18 cellular contexts compared by ENCODE assay signal in genomic region chr14:87156878-87157277, GRCh38.
DNase-seq lines count a peak whose midpoint lies in the region; ATAC-seq, FAIRE-seq and TF ChIP-seq lines count a peak whose summit lies in the region.
"Had no signal": no experiment of that assay in that cellular context is flagged by ENCODE, and none has a peak within 500 bp of the region (broad histone marks: within the 10 kb centered on the region; RNA-seq: fewer than 3 reads in every experiment).

No MANE protein-coding gene starts in this region.

- TF ChIP-seq EP300 in H1 (IDR thresholded peaks at IDR 0.05; ENCODE audit: borderline replicate concordance in 1 of 2, low read depth in 2 of 2, low read length in 2 of 2), result no peak

- H3K9me3 ChIP-seq in H1 (ENCODE audit: insufficient read depth in 2 of 2, low read depth in 1 of 2, low read length in 1 of 2) (no peaks in the 10 kb centered on the region; a peak in 1 of 4 replicates), mesenchymal stem cell (ENCODE audit: control insufficient read depth, low read length) (no peaks in the 10 kb centered on the region)
- H3K9me3 ChIP-seq: HAP-1 had no signal

- H2BK5ac ChIP-seq in H1 (ENCODE audit: low read depth, low read length), result no peak overlapping the region
- H2BK5ac ChIP-seq in mesendoderm (ENCODE audit: low read length), result no peak overlapping the region
- no peak overlapping the region for H2BK5ac ChIP-seq in mesenchymal stem cell (ENCODE audit: low read depth, low read length, poor library complexity, severe bottlenecking)

- H2BK12ac ChIP-seq in H1 (ENCODE audit: low read depth, low read length) (no peak overlapping the region), mesenchymal stem cell (ENCODE audit: low read length in 2 of 2) (no peak overlapping the region)

- POLR2A ChIA-PET in H1 (lab: Charles Lee; ENCODE audit: partially characterized antibody), result no interaction called here

- H3K4me1 ChIP-seq in H1 (replicated peaks in 1 of 4; ENCODE audit: control insufficient read depth in 3 of 4, insufficient read depth in 4 of 4, low read length in 3 of 4), result peaks cover 0 to 10% (median 3%) of the 10 kb centered on the region in 4 experiments; a peak in 3 of 7 replicates
- peaks cover 4% of the 10 kb centered on the region for H3K4me1 ChIP-seq in mesendoderm (ENCODE audit: control insufficient read depth, low read depth, low read length)
- no peaks in the 10 kb centered on the region for H3K4me1 ChIP-seq in mesenchymal stem cell (ENCODE audit: control insufficient read depth, insufficient read depth, low read depth, low read length)
- H3K4me1 ChIP-seq: HAP-1 had no signal

- H3K18ac ChIP-seq in H1 (ENCODE audit: extremely low read depth, low read length), result no peak overlapping the region
- H3K18ac ChIP-seq in mesendoderm (ENCODE audit: low read length), result no peak overlapping the region
- H3K18ac ChIP-seq in mesenchymal stem cell (ENCODE audit: low read depth in 1 of 2, low read length in 2 of 2), result no peak overlapping the region

- H2BK15ac ChIP-seq in H1 (ENCODE audit: low read length) (no peak overlapping the region), mesendoderm (replicated peaks; ENCODE audit: low read depth) (no peak overlapping the region), mesenchymal stem cell (ENCODE audit: low read depth, poor library complexity, severe bottlenecking) (no peak overlapping the region)

- FAIRE-seq in H1 (lab: Jason Lieb, UNC), result peak; percentile 42
- FAIRE-seq: GM12891, GM18507 had no signal

- H3K23ac ChIP-seq in H1 (ENCODE audit: insufficient read length), result no peak overlapping the region
- H3K23ac ChIP-seq in mesendoderm (ENCODE audit: low read length), result no peak overlapping the region
- H3K23ac ChIP-seq in mesenchymal stem cell (ENCODE audit: low read length in 2 of 2), result no peak overlapping the region

- no peak for TF ChIP-seq CTCF in H1 (IDR thresholded peaks at IDR 0.05; ENCODE audit: control extremely low read depth in 1 of 3, insufficient read depth in 1 of 3, low read depth in 1 of 3, low read length in 3 of 3)

- no peak overlapping the region for H4K8ac ChIP-seq in H1 (ENCODE audit: extremely low read depth, insufficient read depth, low read length)
- no peak overlapping the region for H4K8ac ChIP-seq in mesendoderm (ENCODE audit: low read depth, low read length)
- H4K8ac ChIP-seq in mesenchymal stem cell (ENCODE audit: low read length), result no peak overlapping the region

- H3K4ac ChIP-seq in H1 (replicated peaks; ENCODE audit: insufficient read length, low read depth, low read length) (no peak overlapping the region), mesendoderm (ENCODE audit: low read depth, low read length) (no peak overlapping the region), mesenchymal stem cell (ENCODE audit: low read depth in 1 of 2, low read length in 2 of 2) (no peak overlapping the region)

- H3K4me2 ChIP-seq in H1 (ENCODE audit: insufficient read depth in 1 of 2, low read depth in 2 of 2, low read length in 2 of 2), result no peak overlapping the region
- H3K4me2 ChIP-seq in mesendoderm (ENCODE audit: low read length), result no peak overlapping the region
- H3K4me2 ChIP-seq in mesenchymal stem cell (ENCODE audit: low read length, poor library complexity, severe bottlenecking), result no peak overlapping the region

- no peak for TF ChIP-seq POLR2A in H1 (IDR thresholded peaks at IDR 0.05; ENCODE audit: control extremely low read depth in 1 of 2, low read depth in 2 of 2, low read length in 2 of 2)

- no peak for ATAC-seq in GM19324 (IDR thresholded peaks at IDR 0.05; ENCODE audit: low FRiP score, unreplicated experiment)

- H3K36me3 ChIP-seq in H7 (replicated peaks; ENCODE audit: control insufficient read depth, insufficient read depth, low read length), result no peaks in the 10 kb centered on the region
- 0 out of 8 replicates have a peak, but pooled peaks cover 0 to 2% (median 0%) of the 10 kb centered on the region in 4 experiments for H3K36me3 ChIP-seq in H1 (ENCODE audit: control insufficient read depth in 2 of 4, insufficient read depth in 4 of 4, low read length in 3 of 4)
- H3K36me3 ChIP-seq in mesendoderm (ENCODE audit: control insufficient read depth, insufficient read depth, low read length), result no peaks in the 10 kb centered on the region
- H3K36me3 ChIP-seq in mesenchymal stem cell (ENCODE audit: control insufficient read depth in 1 of 2, insufficient read depth in 2 of 2, low read depth in 1 of 2, low read length in 2 of 2), result no peaks in the 10 kb centered on the region
- H3K36me3 ChIP-seq: HAP-1 had no signal

- no peak overlapping the region for H3K4me3 ChIP-seq in H7 (ENCODE audit: insufficient read depth, low read depth, low read length)
- no peak overlapping the region for H3K4me3 ChIP-seq in H1 (ENCODE audit: extremely low read depth in 1 of 4, insufficient read depth in 2 of 4, low read depth in 3 of 4, low read length in 4 of 4)
- H3K4me3 ChIP-seq in mesendoderm (ENCODE audit: low read length), result no peak overlapping the region
- H3K4me3 ChIP-seq in mesenchymal stem cell (ENCODE audit: insufficient read depth in 1 of 2, low read depth in 1 of 2, low read length in 2 of 2), result no peak overlapping the region
- H3K4me3 ChIP-seq: HAP-1 had no signal

- H3K27me3 ChIP-seq in H7 (ENCODE audit: control insufficient read depth, insufficient read depth, low read length) (peaks cover 13% of the 10 kb centered on the region; the same call in 1 of the 2 replicates), H1 (replicated peaks in 1 of 4; ENCODE audit: control insufficient read depth in 3 of 4, extremely low read depth in 1 of 4, insufficient read depth in 3 of 4, low read length in 3 of 4) (peaks cover under 1 to 26% (median 11%) of the 10 kb centered on the region in 4 experiments), mesendoderm (ENCODE audit: insufficient read depth, low read length, poor library complexity) (no peaks in the 10 kb centered on the region), mesenchymal stem cell (ENCODE audit: control insufficient read depth in 1 of 2, insufficient read depth in 1 of 2, low read length in 2 of 2) (no peaks in the 10 kb centered on the region)

- no peaks in the 10 kb centered on the region for H4K20me1 ChIP-seq in H1 (replicated peaks in 1 of 2; ENCODE audit: control insufficient read depth in 1 of 2, insufficient read depth in 2 of 2, low read length in 2 of 2)

- H2BK120ac ChIP-seq in H1 (replicated peaks; ENCODE audit: low read depth, low read length), result no peak overlapping the region
- H2BK120ac ChIP-seq in mesendoderm (ENCODE audit: low read depth, low read length), result no peak overlapping the region
- no peak overlapping the region for H2BK120ac ChIP-seq in mesenchymal stem cell (ENCODE audit: low read depth, low read length)

- H3K79me1 ChIP-seq in H1 (ENCODE audit: low read depth, low read length) (no peaks in the 10 kb centered on the region), mesendoderm (ENCODE audit: low read length) (no peaks in the 10 kb centered on the region), mesenchymal stem cell (replicated peaks; ENCODE audit: low read length, poor library complexity, severe bottlenecking) (no peaks in the 10 kb centered on the region)

- H4K91ac ChIP-seq in H1 (replicated peaks; ENCODE audit: insufficient read length, low read length), result no peak overlapping the region
- no peak overlapping the region for H4K91ac ChIP-seq in mesenchymal stem cell (ENCODE audit: low read length)

- no peak overlapping the region for H2AFZ ChIP-seq in H1 (ENCODE audit: low read length)
- H2AFZ ChIP-seq in mesenchymal stem cell (ENCODE audit: low read depth, low read length), result no peak overlapping the region

- H2BK20ac ChIP-seq in H1 (ENCODE audit: low read length), result no peak overlapping the region

- H3K9ac ChIP-seq in H1 (replicated peaks in 1 of 4; ENCODE audit: extremely low read depth in 1 of 4, low read depth in 3 of 4, low read length in 3 of 4), result no peak overlapping the region
- H3K9ac ChIP-seq in mesendoderm (ENCODE audit: low read length), result no peak overlapping the region
- no peak overlapping the region for H3K9ac ChIP-seq in mesenchymal stem cell (ENCODE audit: low read length)

- H3K79me2 ChIP-seq in H1 (ENCODE audit: control insufficient read depth in 1 of 2, insufficient read depth in 2 of 2, low read length in 2 of 2) (no peaks in the 10 kb centered on the region), mesendoderm (ENCODE audit: control insufficient read depth, insufficient read depth, low read length) (no peaks in the 10 kb centered on the region)

- no peaks in the 10 kb centered on the region for H3K23me2 ChIP-seq in H1 (ENCODE audit: low read depth, low read length)

- H3K14ac ChIP-seq in H1 (ENCODE audit: insufficient read length) (no peak overlapping the region), mesenchymal stem cell (ENCODE audit: low read length in 2 of 2) (no peak overlapping the region)

- H3K56ac ChIP-seq in H1 (replicated peaks; ENCODE audit: insufficient read length, low read depth, low read length), result no peak overlapping the region
- H3K56ac ChIP-seq in mesendoderm (ENCODE audit: low read length), result no peak overlapping the region

- DNase-seq in H7, result peak; percentile 14
- peak; percentile 23 for DNase-seq in NCI-H69 (lab: John Stamatoyannopoulos, UW)
- no peak for DNase-seq in H1 (ENCODE audit: low read depth in 1 of 2, low spot score in 2 of 2)
- DNase-seq in mesendoderm, result peak; percentile 75
- no peak for DNase-seq in nucleus accumbens (lab: John Stamatoyannopoulos, UW)
- DNase-seq in mesenchymal stem cell, result no peak
- DNase-seq: C1 segment of cervical spinal cord; Calu3; CD4-positive, alpha-beta memory T cell; COR-L47; DMS53; DMS79 treated with DMSO at 0.1 percent for 48 hours; GF-D8; HFFc6 had no signal

- 0 out of 4 replicates have a peak, but pooled peaks of 1 of the 2 experiments have one; percentile 6 for TF ChIP-seq RAD21 in H1 (IDR thresholded peaks at IDR 0.05 in 1 of 2, conservative IDR thresholded peaks at IDR 0.05 in 1 of 2; ENCODE audit: low read depth in 2 of 2, low read length in 2 of 2)

- H4K5ac ChIP-seq in H1 (ENCODE audit: insufficient read length, low read depth, low read length) (no peak overlapping the region), mesendoderm (ENCODE audit: low read length) (no peak overlapping the region)

- no peak overlapping the region for H2AK5ac ChIP-seq in H1 (ENCODE audit: low read depth, low read length)
- no peak overlapping the region for H2AK5ac ChIP-seq in mesendoderm (ENCODE audit: low read length)
- H2AK5ac ChIP-seq in mesenchymal stem cell (ENCODE audit: low read length, severe bottlenecking), result no peak overlapping the region

- H3K27ac ChIP-seq in H1 (ENCODE audit: low read depth, low read length) (no peak overlapping the region), mesendoderm (ENCODE audit: low read depth, low read length) (no peak overlapping the region), mesenchymal stem cell (ENCODE audit: low read length, poor library complexity, severe bottlenecking) (no peak overlapping the region)

- CTCF ChIA-PET in H1 (lab: Charles Lee; ENCODE audit: partially characterized antibody), result no interaction called here

TF ChIP-seq in H1, 55 proteins besides CTCF, POLR2A, EP300 and RAD21 (continues in another document):
- no peak for TF ChIP-seq CHD1 (IDR thresholded peaks at IDR 0.05; ENCODE audit: low read depth, low read length)
- TF ChIP-seq TAF1 (IDR thresholded peaks at IDR 0.05; ENCODE audit: low read depth, low read length), result no peak
- no peak for TF ChIP-seq EZH2 (IDR thresholded peaks at IDR 0.05; ENCODE audit: low read depth, low read length, severe bottlenecking)
- TF ChIP-seq GTF2F1 (IDR thresholded peaks at IDR 0.05; ENCODE audit: borderline replicate concordance, low read depth, low read length), result no peak
- TF ChIP-seq TCF12 (IDR thresholded peaks at IDR 0.05; ENCODE audit: low read depth, low read length), result no peak

Comparison
In these comparisons a context has a peak if more than half of its experiments do, and no peak if none do; other contexts are left out.
1. DNase-seq: peak in H7 (single experiment), NCI-H69 (single experiment) and mesendoderm (single experiment); none in H1 (0 of 2), nucleus accumbens (0 of 56) and mesenchymal stem cell (single experiment).